1 cellular context compared by ENCODE assay signal in the genomic region with DNA sequence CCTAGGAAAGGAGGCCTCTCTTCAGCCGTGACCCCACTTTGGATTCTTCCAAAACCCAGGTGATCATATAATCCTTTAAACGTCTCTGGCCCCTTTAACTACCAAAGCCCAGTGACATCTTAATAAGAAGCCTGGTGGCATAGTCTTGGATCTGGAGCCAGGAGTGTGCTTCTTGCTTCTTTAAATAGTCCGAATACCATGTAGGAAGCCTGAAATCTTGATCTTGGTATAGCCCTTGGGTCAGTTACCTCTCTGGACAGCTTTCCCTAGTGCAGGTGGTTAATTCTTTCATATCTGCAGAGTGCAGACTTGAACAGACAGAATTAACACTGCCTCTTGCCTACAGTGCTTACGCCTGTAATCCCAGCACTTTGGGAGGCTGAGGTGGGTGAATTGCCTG.
TF ChIP-seq lines count a peak whose summit lies in the region.

No MANE protein-coding gene starts in this region.

TF ChIP-seq in H1, 55 proteins besides CTCF, POLR2A, EP300 and RAD21:
- TF ChIP-seq, protein P1, sequence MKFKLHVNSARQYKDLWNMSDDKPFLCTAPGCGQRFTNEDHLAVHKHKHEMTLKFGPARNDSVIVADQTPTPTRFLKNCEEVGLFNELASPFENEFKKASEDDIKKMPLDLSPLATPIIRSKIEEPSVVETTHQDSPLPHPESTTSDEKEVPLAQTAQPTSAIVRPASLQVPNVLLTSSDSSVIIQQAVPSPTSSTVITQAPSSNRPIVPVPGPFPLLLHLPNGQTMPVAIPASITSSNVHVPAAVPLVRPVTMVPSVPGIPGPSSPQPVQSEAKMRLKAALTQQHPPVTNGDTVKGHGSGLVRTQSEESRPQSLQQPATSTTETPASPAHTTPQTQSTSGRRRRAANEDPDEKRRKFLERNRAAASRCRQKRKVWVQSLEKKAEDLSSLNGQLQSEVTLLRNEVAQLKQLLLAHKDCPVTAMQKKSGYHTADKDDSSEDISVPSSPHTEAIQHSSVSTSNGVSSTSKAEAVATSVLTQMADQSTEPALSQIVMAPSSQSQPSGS (IDR thresholded peaks at IDR 0.05; ENCODE audit: low read length) = no peak
- no peak for TF ChIP-seq BACH1 (IDR thresholded peaks at IDR 0.05; ENCODE audit: low read length)
- no peak for TF ChIP-seq GABPA (IDR thresholded peaks at IDR 0.05; ENCODE audit: borderline replicate concordance, insufficient read depth, low read length)
- TF ChIP-seq, protein P2, sequence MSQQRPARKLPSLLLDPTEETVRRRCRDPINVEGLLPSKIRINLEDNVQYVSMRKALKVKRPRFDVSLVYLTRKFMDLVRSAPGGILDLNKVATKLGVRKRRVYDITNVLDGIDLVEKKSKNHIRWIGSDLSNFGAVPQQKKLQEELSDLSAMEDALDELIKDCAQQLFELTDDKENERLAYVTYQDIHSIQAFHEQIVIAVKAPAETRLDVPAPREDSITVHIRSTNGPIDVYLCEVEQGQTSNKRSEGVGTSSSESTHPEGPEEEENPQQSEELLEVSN (IDR thresholded peaks at IDR 0.05) = no peak
- no peak for TF ChIP-seq CBX8 (IDR thresholded peaks at IDR 0.05; ENCODE audit: borderline replicate concordance, low read depth, low read length)
- TF ChIP-seq MAFK (IDR thresholded peaks at IDR 0.05; ENCODE audit: low read depth, low read length) = no peak
